Comparison of ENCODE assay signal across 8 cellular contexts in the genomic region with DNA sequence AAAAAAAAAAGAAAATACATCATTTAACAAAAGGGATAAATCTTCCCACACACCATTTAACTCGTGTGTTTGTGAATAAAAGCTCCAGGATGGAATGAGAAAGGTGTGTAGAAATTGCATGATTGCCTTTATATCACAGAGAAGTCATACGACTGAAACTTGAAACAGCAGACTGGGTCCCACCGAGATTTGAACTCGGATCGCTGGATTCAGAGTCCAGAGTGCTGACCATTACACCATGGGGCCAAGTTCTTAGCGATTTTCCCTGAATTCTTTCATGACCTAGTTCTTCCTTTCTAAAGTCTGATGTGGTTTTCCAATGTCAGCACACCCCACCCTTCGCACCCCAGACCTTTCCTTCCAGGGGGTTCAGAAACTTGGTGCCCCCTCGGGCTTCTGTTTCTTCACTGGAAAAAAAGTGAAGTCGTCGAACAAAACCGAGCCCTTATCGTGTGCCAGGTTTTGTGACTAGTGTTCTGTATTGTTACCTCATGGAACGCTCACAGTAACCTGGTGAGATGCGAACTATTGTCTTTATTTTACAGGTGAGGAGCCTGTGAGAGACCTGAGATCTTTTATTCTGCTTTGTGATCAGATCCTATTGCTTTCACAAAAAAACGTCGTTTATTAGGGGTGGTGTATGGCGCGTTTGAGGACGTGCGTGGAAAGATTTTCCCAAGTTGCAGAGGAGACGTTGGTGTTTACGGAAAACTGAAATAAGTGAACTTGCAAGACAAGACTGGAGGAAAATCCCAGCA.
DNase-seq lines count a peak whose midpoint lies in the region; ATAC-seq, FAIRE-seq and TF ChIP-seq lines count a peak whose summit lies in the region.

No MANE protein-coding gene starts in this region.

- H3K9me3 ChIP-seq in IMR-90 (ENCODE audit: control insufficient read depth, insufficient read depth, low read length) (no peaks in the 10 kb centered on the region), K562 (replicated peaks; ENCODE audit: control insufficient read depth, insufficient read depth, low read depth, low read length) (no peaks in the 10 kb centered on the region), iPS-15b (ENCODE audit: control insufficient read depth, insufficient read depth, low read length) (no peaks in the 10 kb centered on the region), sigmoid colon (no peaks in the 10 kb centered on the region)

- no peak overlapping the region for H3K4ac ChIP-seq in IMR-90 (ENCODE audit: low read depth, low read length)

- TF ChIP-seq POLR2A in IMR-90 (IDR thresholded peaks at IDR 0.05; ENCODE audit: low read depth, low read length) (no peak), K562 (conservative IDR thresholded peaks at IDR 0.05) (no peak), sigmoid colon (IDR thresholded peaks at IDR 0.05) (no peak)

- no peak overlapping the region for H2AK5ac ChIP-seq in IMR-90 (ENCODE audit: low read depth, low read length)

- no peaks in the 10 kb centered on the region for H3K79me2 ChIP-seq in K562 (ENCODE audit: control insufficient read depth, insufficient read depth, low read length)

- no peak overlapping the region for H4K91ac ChIP-seq in IMR-90 (ENCODE audit: insufficient read depth, low read depth, low read length)

- in situ Hi-C loops in IMR-90 (cut with MboI; ENCODE audit: low sequenced_read_pairs), result no loop called here
- in situ Hi-C loops in K562 (cut with MboI), result no loop called here

- intact Hi-C loops in IMR-90 (cut with micrococcal nuclease) (loop anchor here (2.0 kb wide), 1 partner anchor 103 kb away; no protein-coding TSS in a partner anchor), K562 (cut with micrococcal nuclease) (no loop called here), sigmoid colon (cut with DNase I) (loop anchor here (2.0 kb wide), 1 partner anchor 19 kb away; no protein-coding TSS in a partner anchor)

- no peak overlapping the region for H4K8ac ChIP-seq in IMR-90 (ENCODE audit: low read depth in 2 of 2, low read length in 2 of 2)

- H3K4me2 ChIP-seq in IMR-90 (ENCODE audit: low read depth, low read length), result peak overlapping the region; percentile 51
- H3K4me2 ChIP-seq in K562 (ENCODE audit: insufficient read depth, low read length), result peak overlapping the region; percentile 94

- H3K9ac ChIP-seq in IMR-90 (ENCODE audit: low read depth, low read length) (peak overlapping the region; percentile 49), K562 (ENCODE audit: insufficient read depth in 1 of 2, low read depth in 2 of 2, low read length in 2 of 2) (peak overlapping the region; percentile 66 to 84), iPS-15b (ENCODE audit: low read depth, low read length) (no peak overlapping the region)

- H3K27me3 ChIP-seq in IMR-90 (ENCODE audit: control insufficient read depth, insufficient read depth, low read length) (no peaks in the 10 kb centered on the region), K562 (ENCODE audit: control insufficient read depth in 2 of 2, insufficient read depth in 2 of 2, low read length in 2 of 2) (no peaks in the 10 kb centered on the region), iPS-15b (ENCODE audit: control insufficient read depth, insufficient read depth, low read length) (peaks cover 5% of the 10 kb centered on the region), sigmoid colon (peaks cover 0 to 15% (median 0%) of the 10 kb centered on the region in 3 donors)

- no peak for TF ChIP-seq CTCF in IMR-90 (conservative IDR thresholded peaks at IDR 0.05; ENCODE audit: low read depth, low read length)
- TF ChIP-seq CTCF in K562 (IDR thresholded peaks at IDR 0.05 in 2 of 3, conservative IDR thresholded peaks at IDR 0.05 in 1 of 3; ENCODE audit: insufficient read depth in 2 of 3, low read depth in 1 of 3, low read length in 3 of 3), result peak in 1 of 3 experiments; percentile 1; a peak in 1 of 6 replicates
- TF ChIP-seq CTCF in sigmoid colon (IDR thresholded peaks at IDR 0.05), result no peak
- no peak for TF ChIP-seq CTCF in GM10266 (IDR thresholded peaks at IDR 0.05; ENCODE audit: control insufficient read depth, insufficient read depth, low read depth, missing control alignments)

- 0% methylated on average over 11 of the region's 22 CpGs; no CpG with 5 or more reads in 1 of the 2 experiments for WGBS in IMR-90 (ENCODE audit: extremely low coverage in 2 of 2, insufficient read length in 1 of 2), 2 experiments
- 15% methylated on average over 22 of the region's 22 CpGs for WGBS in K562 (ENCODE audit: insufficient coverage, low coverage, missing lambda C conversion rate)
- 14 to 54% methylated on average over 22 of the region's 22 CpGs for WGBS in sigmoid colon, 2 donors

- no peak overlapping the region for H3K27ac ChIP-seq in IMR-90 (ENCODE audit: insufficient read depth, low read length)
- peak overlapping the region; percentile 75 for H3K27ac ChIP-seq in K562 (ENCODE audit: extremely low read depth, low read depth, low read length)
- H3K27ac ChIP-seq in sigmoid colon, result peak overlapping the region; percentile 28 to 49 (median 41)

- H4K5ac ChIP-seq in IMR-90 (ENCODE audit: low read depth, low read length), result no peak overlapping the region; the same call in 1 of the 2 replicates

- no peak overlapping the region for H2BK15ac ChIP-seq in IMR-90 (ENCODE audit: low read depth, low read length)

- 0 out of 4 replicates have a peak, but pooled peaks cover 0 to 6% of the 10 kb centered on the region in 2 experiments for H3K79me1 ChIP-seq in IMR-90 (ENCODE audit: low read depth in 1 of 2, low read length in 2 of 2)

- H3K36me3 ChIP-seq in IMR-90 (ENCODE audit: control insufficient read depth, insufficient read depth, low read length), result no peaks in the 10 kb centered on the region
- no peaks in the 10 kb centered on the region for H3K36me3 ChIP-seq in K562 (ENCODE audit: control insufficient read depth, insufficient read depth, low read length)
- H3K36me3 ChIP-seq in iPS-15b (ENCODE audit: control insufficient read depth, insufficient read depth, low read length), result no peaks in the 10 kb centered on the region
- no peaks in the 10 kb centered on the region for H3K36me3 ChIP-seq in sigmoid colon

- dilution Hi-C loops in IMR-90 (cut with HindIII; ENCODE audit: low sequenced_read_pairs, unreplicated experiment), result no loop called here

- H3K9me1 ChIP-seq in IMR-90 (ENCODE audit: insufficient read depth, low read length) (no peaks in the 10 kb centered on the region; the same call in 1 of the 2 replicates), K562 (ENCODE audit: control insufficient read depth, insufficient read depth, low read length) (no peaks in the 10 kb centered on the region)

- CTCF ChIA-PET in IMR-90 (lab: Yijun Ruan, JAX) (interaction anchor here (1.0 kb wide), 1 partner anchor 19 kb away, joined by 3 read pairs; no protein-coding TSS in a partner anchor), K562 (lab: Yijun Ruan, JAX; ENCODE audit: low intra/inter-chr PET ratio) (interaction anchor here (0.5 to 0.7 kb wide), 4 partner anchors 107 to 660 kb away, joined by 3 to 5 read pairs (median 4); no protein-coding TSS in a partner anchor)

- H2BK5ac ChIP-seq in IMR-90 (ENCODE audit: low read depth, low read length, poor library complexity, severe bottlenecking), result peak overlapping the region; percentile 3

- H4K20me1 ChIP-seq in IMR-90 (ENCODE audit: insufficient read depth, low read length) (no peaks in the 10 kb centered on the region; the same call in 1 of the 2 replicates), K562 (replicated peaks; ENCODE audit: control insufficient read depth, insufficient read depth, low read length) (no peaks in the 10 kb centered on the region)

- 0 out of 2 replicates have a peak overlapping the region, but pooled peaks have one; percentile 2 for H3K14ac ChIP-seq in IMR-90 (replicated peaks; ENCODE audit: low read depth, low read length)

- peak; percentile 51 for FAIRE-seq in K562 (lab: Jason Lieb, UNC)

- H3K4me3 ChIP-seq in IMR-90 (ENCODE audit: insufficient read depth, low read depth, low read length), result peak overlapping the region; percentile 43
- H3K4me3 ChIP-seq in K562, result peak overlapping the region; percentile 47
- H3K4me3 ChIP-seq in iPS-15b (ENCODE audit: low read depth, low read length), result peak overlapping the region; percentile 84
- H3K4me3 ChIP-seq in sigmoid colon, result peak overlapping the region; percentile 29 to 47 (median 43)

- no peaks in the 10 kb centered on the region for H3K4me1 ChIP-seq in IMR-90 (ENCODE audit: control insufficient read depth, insufficient read depth, low read length)
- peaks cover 11 to 29% of the 10 kb centered on the region in 2 experiments for H3K4me1 ChIP-seq in K562 (replicated peaks in 1 of 2; ENCODE audit: control insufficient read depth in 2 of 2, insufficient read depth in 2 of 2, low read length in 2 of 2)
- no peaks in the 10 kb centered on the region for H3K4me1 ChIP-seq in iPS-15b (ENCODE audit: control insufficient read depth, insufficient read depth, low read length)
- H3K4me1 ChIP-seq in sigmoid colon, result peaks cover 0 to 18% (median 12%) of the 10 kb centered on the region in 4 donors

- DNase-seq in DMS153 treated with DMSO at 0.1 percent for 48 hours (lab: John Stamatoyannopoulos, UW; ENCODE audit: unreplicated experiment) (peak; percentile 61), IMR-90 (peak; percentile 87), RPMI7951 (ENCODE audit: low read depth) (peak; percentile 76), K562 (ENCODE audit: extremely low read depth in 1 of 4, low spot score in 3 of 4) (peak; percentile 60 to 91 (median 67)), sigmoid colon (peak; percentile 80), GM10266 (ENCODE audit: extremely low spot score) (no peak)

- no peak overlapping the region for H2BK120ac ChIP-seq in IMR-90 (ENCODE audit: low read depth, low read length)

- H2AFZ ChIP-seq in IMR-90 (replicated peaks; ENCODE audit: low read length, poor library complexity), result peak overlapping the region; percentile 86
- peak overlapping the region; percentile 89 for H2AFZ ChIP-seq in K562 (ENCODE audit: low read depth, low read length)

- TF ChIP-seq EP300 in K562 (IDR thresholded peaks at IDR 0.05; ENCODE audit: low read length) (peak; percentile 79), sigmoid colon (IDR thresholded peaks at IDR 0.05) (no peak)

- no peak overlapping the region for H2AK9ac ChIP-seq in IMR-90 (replicated peaks; ENCODE audit: low read depth, low read length, poor library complexity)

- 0 out of 2 replicates have a peak overlapping the region, but pooled peaks have one; percentile 8 for H3K23ac ChIP-seq in IMR-90 (ENCODE audit: low read depth, low read length)

- H2BK20ac ChIP-seq in IMR-90 (ENCODE audit: low read depth, low read length), result no peak overlapping the region

- POLR2A ChIA-PET in IMR-90 (lab: Charles Lee; ENCODE audit: unreplicated experiment) (no interaction called here), K562 (lab: Yijun Ruan, JAX) (interaction anchor here (1.0 to 1.1 kb wide), 2 partner anchors 12 to 644 kb away, joined by 3 to 4 read pairs; a partner anchor contains a TSS)

- BruUV-seq in IMR-90 (replicated peaks; lab: Mats Ljungman, UMichigan) (no TSS peak), K562 (replicated peaks; lab: Mats Ljungman, UMichigan) (no TSS peak)

- no peak overlapping the region; the same call in 1 of the 2 replicates for H3K18ac ChIP-seq in IMR-90 (ENCODE audit: low read depth, low read length)

- TF ChIP-seq RAD21 in IMR-90 (IDR thresholded peaks at IDR 0.05; ENCODE audit: low read length) (no peak), K562 (CRISPR knock-in tag; conservative IDR thresholded peaks at IDR 0.05 in 1 of 2, IDR thresholded peaks at IDR 0.05 in 1 of 2) (0 out of 4 replicates have a peak, but pooled peaks of 1 of the 2 experiments have one; percentile 6)

- peak; percentile 69 for ATAC-seq in IMR-90 (ENCODE audit: low read depth)
- ATAC-seq in K562, result peak; percentile 65
- no peak for ATAC-seq in GM21360 (IDR thresholded peaks at IDR 0.05; ENCODE audit: unreplicated experiment)

- H3K56ac ChIP-seq in IMR-90 (ENCODE audit: extremely low read depth, insufficient read depth, low read length), result peak overlapping the region; percentile 37; the same call in 1 of the 2 replicates
